Comparison of ENCODE assay signal across 2 cellular contexts in the genomic region with DNA sequence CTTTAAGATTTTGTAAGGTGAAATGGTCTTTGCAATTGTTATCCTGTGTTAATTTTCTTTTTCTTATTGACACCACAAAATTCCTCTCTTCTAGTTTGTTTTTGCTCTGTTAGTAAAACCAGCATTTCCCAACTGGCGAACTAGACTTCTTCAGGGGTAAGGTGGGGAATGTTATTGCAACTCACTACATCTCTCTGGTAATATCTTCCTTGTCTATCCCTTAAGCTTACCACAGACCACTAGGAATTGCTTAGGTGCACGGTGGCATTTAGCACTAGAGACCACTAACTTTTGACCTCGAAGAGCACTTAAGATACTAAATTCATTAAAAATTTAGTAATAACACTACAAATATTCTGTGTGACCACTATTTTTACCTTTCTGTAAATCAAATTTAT.
TF ChIP-seq lines count a peak whose summit lies in the region.

No MANE protein-coding gene starts in this region.

TF ChIP-seq in A549, 52 proteins besides CTCF, POLR2A, EP300 and RAD21:
- no peak for TF ChIP-seq NR3C1 (IDR thresholded peaks at IDR 0.05)
- no peak for TF ChIP-seq HOXB13 (CRISPR knock-in tag; IDR thresholded peaks at IDR 0.05; ENCODE audit: low read depth)
- TF ChIP-seq CEBPB (IDR thresholded peaks at IDR 0.05) = no peak
- TF ChIP-seq, protein P1, sequence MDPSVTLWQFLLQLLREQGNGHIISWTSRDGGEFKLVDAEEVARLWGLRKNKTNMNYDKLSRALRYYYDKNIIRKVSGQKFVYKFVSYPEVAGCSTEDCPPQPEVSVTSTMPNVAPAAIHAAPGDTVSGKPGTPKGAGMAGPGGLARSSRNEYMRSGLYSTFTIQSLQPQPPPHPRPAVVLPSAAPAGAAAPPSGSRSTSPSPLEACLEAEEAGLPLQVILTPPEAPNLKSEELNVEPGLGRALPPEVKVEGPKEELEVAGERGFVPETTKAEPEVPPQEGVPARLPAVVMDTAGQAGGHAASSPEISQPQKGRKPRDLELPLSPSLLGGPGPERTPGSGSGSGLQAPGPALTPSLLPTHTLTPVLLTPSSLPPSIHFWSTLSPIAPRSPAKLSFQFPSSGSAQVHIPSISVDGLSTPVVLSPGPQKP (IDR thresholded peaks at IDR 0.05; ENCODE audit: low read depth, low read length) = no peak
- no peak for TF ChIP-seq NPAS2 (CRISPR knock-in tag; IDR thresholded peaks at IDR 0.05; ENCODE audit: borderline replicate concordance)
- TF ChIP-seq CHD2 (IDR thresholded peaks at IDR 0.05; ENCODE audit: low read length, partially characterized antibody) = no peak

TF ChIP-seq in K562, 482 proteins besides CTCF, POLR2A, EP300 and RAD21:
- TF ChIP-seq E2F6 (IDR thresholded peaks at IDR 0.05; ENCODE audit: borderline replicate concordance in 1 of 2, extremely low read depth in 1 of 2, insufficient read depth in 1 of 2, insufficient read length in 1 of 2, low read depth in 1 of 2, low read length in 1 of 2, poor library complexity in 1 of 2, severe bottlenecking in 1 of 2) (no peak), OTX1 (CRISPR knock-in tag; IDR thresholded peaks at IDR 0.05) (no peak), MYNN (IDR thresholded peaks at IDR 0.05) (0 out of 2 replicates have a peak, but pooled peaks have one; percentile 3), MYNN (CRISPR knock-in tag; IDR thresholded peaks at IDR 0.05) (no peak), AFF1 (IDR thresholded peaks at IDR 0.05; ENCODE audit: low read depth in 1 of 2, partially characterized antibody in 2 of 2) (peak in 1 of 2 experiments; percentile 10), SRSF9 (IDR thresholded peaks at IDR 0.05; ENCODE audit: borderline replicate concordance, low read depth, low read length) (no peak), TGIF2 (CRISPR knock-in tag; IDR thresholded peaks at IDR 0.05) (no peak), FOXA3 (CRISPR knock-in tag; conservative IDR thresholded peaks at IDR 0.05 in 1 of 2, IDR thresholded peaks at IDR 0.05 in 1 of 2) (no peak), SREBF2 (CRISPR knock-in tag; IDR thresholded peaks at IDR 0.05) (no peak), GTF2F1 (IDR thresholded peaks at IDR 0.05; ENCODE audit: low read depth, low read length) (no peak), STAT5B (CRISPR knock-in tag; IDR thresholded peaks at IDR 0.05) (no peak), FOXK1 (CRISPR knock-in tag; IDR thresholded peaks at IDR 0.05; ENCODE audit: borderline replicate concordance) (no peak), TAF15 (IDR thresholded peaks at IDR 0.05; ENCODE audit: low read depth, low read length) (no peak), ZNF395 (CRISPR knock-in tag; IDR thresholded peaks at IDR 0.05) (no peak), NUFIP1 (IDR thresholded peaks at IDR 0.05; ENCODE audit: partially characterized antibody) (no peak), GTF2B (IDR thresholded peaks at IDR 0.05; ENCODE audit: extremely low read depth, insufficient read length) (no peak), NCOA1 (IDR thresholded peaks at IDR 0.05; ENCODE audit: low read depth) (no peak), RBM15 (IDR thresholded peaks at IDR 0.05; ENCODE audit: insufficient read depth, low read length) (no peak), ZNF696 (CRISPR knock-in tag; conservative IDR thresholded peaks at IDR 0.05) (no peak), FOXK2 (conservative IDR thresholded peaks at IDR 0.05 in 1 of 2, IDR thresholded peaks at IDR 0.05 in 1 of 2; ENCODE audit: low read depth in 2 of 2) (no peak), CSDE1 (IDR thresholded peaks at IDR 0.05) (no peak), ZNF766 (CRISPR knock-in tag; conservative IDR thresholded peaks at IDR 0.05) (0 out of 2 replicates have a peak, but pooled peaks have one; percentile 31), SMAD3 (CRISPR knock-in tag; conservative IDR thresholded peaks at IDR 0.05) (no peak), POLR3G (IDR thresholded peaks at IDR 0.05; ENCODE audit: extremely low read depth, insufficient read length, insufficient replicate concordance) (no peak)
- TF ChIP-seq, protein P2, sequence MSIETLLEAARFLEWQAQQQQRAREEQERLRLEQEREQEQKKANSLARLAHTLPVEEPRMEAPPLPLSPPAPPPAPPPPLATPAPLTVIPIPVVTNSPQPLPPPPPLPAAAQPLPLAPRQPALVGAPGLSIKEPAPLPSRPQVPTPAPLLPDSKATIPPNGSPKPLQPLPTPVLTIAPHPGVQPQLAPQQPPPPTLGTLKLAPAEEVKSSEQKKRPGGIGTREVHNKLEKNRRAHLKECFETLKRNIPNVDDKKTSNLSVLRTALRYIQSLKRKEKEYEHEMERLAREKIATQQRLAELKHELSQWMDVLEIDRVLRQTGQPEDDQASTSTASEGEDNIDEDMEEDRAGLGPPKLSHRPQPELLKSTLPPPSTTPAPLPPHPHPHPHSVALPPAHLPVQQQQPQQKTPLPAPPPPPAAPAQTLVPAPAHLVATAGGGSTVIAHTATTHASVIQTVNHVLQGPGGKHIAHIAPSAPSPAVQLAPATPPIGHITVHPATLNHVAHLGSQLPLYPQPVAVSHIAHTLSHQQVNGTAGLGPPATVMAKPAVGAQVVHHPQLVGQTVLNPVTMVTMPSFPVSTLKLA (conservative IDR thresholded peaks at IDR 0.05) = no peak
- TF ChIP-seq, protein P3, sequence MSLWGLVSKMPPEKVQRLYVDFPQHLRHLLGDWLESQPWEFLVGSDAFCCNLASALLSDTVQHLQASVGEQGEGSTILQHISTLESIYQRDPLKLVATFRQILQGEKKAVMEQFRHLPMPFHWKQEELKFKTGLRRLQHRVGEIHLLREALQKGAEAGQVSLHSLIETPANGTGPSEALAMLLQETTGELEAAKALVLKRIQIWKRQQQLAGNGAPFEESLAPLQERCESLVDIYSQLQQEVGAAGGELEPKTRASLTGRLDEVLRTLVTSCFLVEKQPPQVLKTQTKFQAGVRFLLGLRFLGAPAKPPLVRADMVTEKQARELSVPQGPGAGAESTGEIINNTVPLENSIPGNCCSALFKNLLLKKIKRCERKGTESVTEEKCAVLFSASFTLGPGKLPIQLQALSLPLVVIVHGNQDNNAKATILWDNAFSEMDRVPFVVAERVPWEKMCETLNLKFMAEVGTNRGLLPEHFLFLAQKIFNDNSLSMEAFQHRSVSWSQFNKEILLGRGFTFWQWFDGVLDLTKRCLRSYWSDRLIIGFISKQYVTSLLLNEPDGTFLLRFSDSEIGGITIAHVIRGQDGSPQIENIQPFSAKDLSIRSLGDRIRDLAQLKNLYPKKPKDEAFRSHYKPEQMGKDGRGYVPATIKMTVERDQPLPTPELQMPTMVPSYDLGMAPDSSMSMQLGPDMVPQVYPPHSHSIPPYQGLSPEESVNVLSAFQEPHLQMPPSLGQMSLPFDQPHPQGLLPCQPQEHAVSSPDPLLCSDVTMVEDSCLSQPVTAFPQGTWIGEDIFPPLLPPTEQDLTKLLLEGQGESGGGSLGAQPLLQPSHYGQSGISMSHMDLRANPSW (CRISPR knock-in tag; IDR thresholded peaks at IDR 0.05) = 0 out of 2 replicates have a peak, but pooled peaks have one; percentile 8
